Comparison of ENCODE assay signal across 16 cellular contexts in genomic region chr4:26047795-26048194, GRCh38.
A peak's percentile ranks its signal among the peaks of the same experiment; 100 is the strongest.
DNase-seq lines count a peak whose midpoint lies in the region; ATAC-seq, FAIRE-seq and TF ChIP-seq lines count a peak whose summit lies in the region.
"Had no signal": no experiment of that assay in that cellular context is flagged by ENCODE, and none has a peak within 500 bp of the region (broad histone marks: within the 10 kb centered on the region; RNA-seq: fewer than 3 reads in every experiment).

No MANE protein-coding gene starts in this region.

- H3K4me1 ChIP-seq in IMR-90 (ENCODE audit: control insufficient read depth, insufficient read depth, low read length) (peaks cover 25% of the 10 kb centered on the region), H1 (replicated peaks in 1 of 4; ENCODE audit: control insufficient read depth in 3 of 4, insufficient read depth in 4 of 4, low read length in 3 of 4) (peaks cover 0 to 5% (median 0%) of the 10 kb centered on the region in 4 experiments; a peak in 1 of 7 replicates), thyroid gland (peaks cover 0 to 3% of the 10 kb centered on the region in 2 donors)

- in situ Hi-C loops in IMR-90 (cut with MboI; ENCODE audit: low sequenced_read_pairs) = no loop called here

- no peak for ATAC-seq in IMR-90 (ENCODE audit: low read depth)
- ATAC-seq: activated CD8-positive, alpha-beta T cell treated with anti-CD3 and anti-CD28 coated beads, Interleukin-2, amount 10 ng/mL, durations not matched to agents 7 days and 5 days; activated naive CD8-positive, alpha-beta T cell treated with anti-CD3 and anti-CD28 coated beads, Interleukin-2, amount 50 U/mL, for 24 hours; stimulated activated effector memory CD8-positive, alpha-beta T cell treated with anti-CD3 and anti-CD28 coated beads, Interleukin-12 subunit alpha, Interleukin-12 subunit beta, amount 100 ng/mL, for 72 hours had no signal

- H3K36me3 ChIP-seq in IMR-90 (ENCODE audit: control insufficient read depth, insufficient read depth, low read length) (no peaks in the 10 kb centered on the region), H1 (ENCODE audit: control insufficient read depth in 2 of 4, insufficient read depth in 4 of 4, low read length in 3 of 4) (no peaks in the 10 kb centered on the region), thyroid gland (no peaks in the 10 kb centered on the region)

- H3K4me2 ChIP-seq in IMR-90 (ENCODE audit: low read depth, low read length) (no peak overlapping the region), H1 (ENCODE audit: insufficient read depth in 1 of 2, low read depth in 2 of 2, low read length in 2 of 2) (no peak overlapping the region)

- H2BK120ac ChIP-seq in IMR-90 (ENCODE audit: low read depth, low read length) (peak overlapping the region; percentile 97), H1 (replicated peaks; ENCODE audit: low read depth, low read length) (no peak overlapping the region)

- WGBS in IMR-90 (ENCODE audit: extremely low coverage in 2 of 2, insufficient read length in 1 of 2), 2 experiments = no CpG with 5 or more reads among the region's 5 CpGs
- WGBS in H1 (ENCODE audit: extremely low coverage in 1 of 2, insufficient coverage in 1 of 2, insufficient read length in 1 of 2, insufficient replicate concordance in 2 of 2, low coverage in 1 of 2, low lambda C conversion rate in 2 of 2, missing lambda C conversion rate in 1 of 2), 2 experiments = 89% methylated on average over 5 of the region's 5 CpGs; no CpG with 5 or more reads in 1 of the 2 experiments
- 82 to 88% methylated on average over 5 of the region's 5 CpGs for WGBS in thyroid gland, 2 donors

- no peaks in the 10 kb centered on the region for H3K9me3 Mint-ChIP-seq in osteocyte (ENCODE audit: unreplicated experiment)
- H3K9me3 Mint-ChIP-seq: activated naive CD8-positive, alpha-beta T cell treated with anti-CD3 and anti-CD28 coated beads, Interleukin-2, amount 50 U/mL, for 24 hours; stimulated activated effector memory CD8-positive, alpha-beta T cell treated with anti-CD3 and anti-CD28 coated beads, Interleukin-12 subunit alpha, Interleukin-12 subunit beta, amount 100 ng/mL, for 72 hours had no signal

- CTCF ChIA-PET in IMR-90 (lab: Yijun Ruan, JAX) = no interaction called here
- CTCF ChIA-PET in H1 (lab: Charles Lee; ENCODE audit: partially characterized antibody) = interaction anchor here (1.0 to 1.3 kb wide), 3 partner anchors 9 to 17 kb away, joined by 3 read pairs; no protein-coding TSS in a partner anchor
- CTCF ChIA-PET in HEK293T (lab: Yijun Ruan, JAX) = no interaction called here

- H2BK5ac ChIP-seq in IMR-90 (ENCODE audit: low read depth, low read length, poor library complexity, severe bottlenecking) (peak overlapping the region; percentile 81), H1 (ENCODE audit: low read depth, low read length) (no peak overlapping the region; the same call in 1 of the 2 replicates)

- H4K20me1 ChIP-seq in IMR-90 (ENCODE audit: insufficient read depth, low read length) (no peaks in the 10 kb centered on the region), H1 (replicated peaks in 1 of 2; ENCODE audit: control insufficient read depth in 1 of 2, insufficient read depth in 2 of 2, low read length in 2 of 2) (no peaks in the 10 kb centered on the region)

- POLR2A ChIA-PET in IMR-90 (lab: Charles Lee; ENCODE audit: unreplicated experiment) = no interaction called here
- POLR2A ChIA-PET in H1 (lab: Charles Lee; ENCODE audit: partially characterized antibody) = no interaction called here
- POLR2A ChIA-PET in HEK293T (lab: Yijun Ruan, JAX) = no interaction called here

- H2AK5ac ChIP-seq in IMR-90 (ENCODE audit: low read depth, low read length) = peak overlapping the region; percentile 82
- H2AK5ac ChIP-seq in H1 (ENCODE audit: low read depth, low read length) = no peak overlapping the region

- BruUV-seq in IMR-90 (replicated peaks; lab: Mats Ljungman, UMichigan) = no TSS peak

- H4K5ac ChIP-seq in IMR-90 (ENCODE audit: low read depth, low read length) (peak overlapping the region; percentile 77), H1 (ENCODE audit: insufficient read length, low read depth, low read length) (no peak overlapping the region)

- H3K18ac ChIP-seq in IMR-90 (ENCODE audit: low read depth, low read length) (peak overlapping the region; percentile 81), H1 (ENCODE audit: extremely low read depth, low read length) (peak overlapping the region; percentile 40; the same call in 1 of the 2 replicates)

- H3K23ac ChIP-seq in IMR-90 (ENCODE audit: low read depth, low read length) (no peak overlapping the region), H1 (ENCODE audit: insufficient read length) (no peak overlapping the region)

- TF ChIP-seq EP300 in H1 (IDR thresholded peaks at IDR 0.05; ENCODE audit: borderline replicate concordance in 1 of 2, low read depth in 2 of 2, low read length in 2 of 2) = no peak

- peaks cover 22% of the 10 kb centered on the region for H3K9me1 ChIP-seq in IMR-90 (ENCODE audit: insufficient read depth, low read length)

- H2BK20ac ChIP-seq in IMR-90 (ENCODE audit: low read depth, low read length) (peak overlapping the region; percentile 92), H1 (ENCODE audit: low read length) (no peak overlapping the region)

- TF ChIP-seq RAD21 in IMR-90 (IDR thresholded peaks at IDR 0.05; ENCODE audit: low read length) = no peak
- TF ChIP-seq RAD21 in H1 (IDR thresholded peaks at IDR 0.05 in 1 of 2, conservative IDR thresholded peaks at IDR 0.05 in 1 of 2; ENCODE audit: low read depth in 2 of 2, low read length in 2 of 2) = no peak

- peak overlapping the region; percentile 93; the same call in 2 of the 3 replicates for H2BK15ac ChIP-seq in IMR-90 (ENCODE audit: low read depth, low read length)
- H2BK15ac ChIP-seq in H1 (ENCODE audit: low read length) = no peak overlapping the region

- no peaks in the 10 kb centered on the region for H3K79me2 ChIP-seq in H1 (ENCODE audit: control insufficient read depth in 1 of 2, insufficient read depth in 2 of 2, low read length in 2 of 2)

- H3K4me3 ChIP-seq in IMR-90 (ENCODE audit: insufficient read depth, low read depth, low read length) (no peak overlapping the region), H1 (ENCODE audit: extremely low read depth in 1 of 4, insufficient read depth in 2 of 4, low read depth in 3 of 4, low read length in 4 of 4) (no peak overlapping the region), thyroid gland (replicated peaks in 1 of 3) (no peak overlapping the region)

- H2BK12ac ChIP-seq in H1 (ENCODE audit: low read depth, low read length) = no peak overlapping the region

- H3K79me1 ChIP-seq in IMR-90 (ENCODE audit: low read depth in 1 of 2, low read length in 2 of 2) (no peaks in the 10 kb centered on the region), H1 (ENCODE audit: low read depth, low read length) (no peaks in the 10 kb centered on the region)

- TF ChIP-seq POLR2A in IMR-90 (IDR thresholded peaks at IDR 0.05; ENCODE audit: low read depth, low read length) = no peak
- TF ChIP-seq POLR2A in H1 (IDR thresholded peaks at IDR 0.05; ENCODE audit: control extremely low read depth in 1 of 2, low read depth in 2 of 2, low read length in 2 of 2) = no peak
- TF ChIP-seq POLR2A in thyroid gland (IDR thresholded peaks at IDR 0.05) = no peak

- dilution Hi-C loops in IMR-90 (cut with HindIII; ENCODE audit: low sequenced_read_pairs, unreplicated experiment) = no loop called here

- intact Hi-C loops in IMR-90 (cut with micrococcal nuclease) = no loop called here
- intact Hi-C loops in thyroid gland (cut with DNase I) = no loop called here

- H3K14ac ChIP-seq in IMR-90 (replicated peaks; ENCODE audit: low read depth, low read length) = peak overlapping the region; percentile 82
- H3K14ac ChIP-seq in H1 (ENCODE audit: insufficient read length) = no peak overlapping the region

- H4K91ac ChIP-seq in IMR-90 (ENCODE audit: insufficient read depth, low read depth, low read length) (peak overlapping the region; percentile 95), H1 (replicated peaks; ENCODE audit: insufficient read length, low read length) (no peak overlapping the region)

- H3K27ac ChIP-seq in IMR-90 (ENCODE audit: insufficient read depth, low read length) (peak overlapping the region; percentile 90; the same call in 1 of the 2 replicates), H1 (ENCODE audit: low read depth, low read length) (no peak overlapping the region), thyroid gland (peak overlapping the region; percentile 55 to 76 (median 74))

- H3K4ac ChIP-seq in IMR-90 (ENCODE audit: low read depth, low read length) (peak overlapping the region; percentile 95), H1 (replicated peaks; ENCODE audit: insufficient read length, low read depth, low read length) (no peak overlapping the region)

- no peak overlapping the region for H3K9ac ChIP-seq in IMR-90 (ENCODE audit: low read depth, low read length)
- no peak overlapping the region for H3K9ac ChIP-seq in H1 (replicated peaks in 1 of 4; ENCODE audit: extremely low read depth in 1 of 4, low read depth in 3 of 4, low read length in 3 of 4)

- FAIRE-seq in H1 (lab: Jason Lieb, UNC) = no peak

- peaks cover 20% of the 10 kb centered on the region for H3K4me1 Mint-ChIP-seq in osteocyte (ENCODE audit: unreplicated experiment)

- H3K9me3 ChIP-seq in IMR-90 (ENCODE audit: control insufficient read depth, insufficient read depth, low read length) = no peaks in the 10 kb centered on the region
- H3K9me3 ChIP-seq in H1 (ENCODE audit: insufficient read depth in 2 of 2, low read depth in 1 of 2, low read length in 1 of 2) = no peaks in the 10 kb centered on the region
- no peaks in the 10 kb centered on the region for H3K9me3 ChIP-seq in thyroid gland

- H3K27ac Mint-ChIP-seq in osteocyte (ENCODE audit: unreplicated experiment) = peak overlapping the region; percentile 75
- H3K27ac Mint-ChIP-seq: activated CD8-positive, alpha-beta T cell treated with anti-CD3 and anti-CD28 coated beads, Interleukin-2, amount 10 ng/mL, durations not matched to agents 7 days and 5 days; activated naive CD8-positive, alpha-beta T cell treated with anti-CD3 and anti-CD28 coated beads, Interleukin-2, amount 50 U/mL, for 24 hours; activated T-helper 1 cell treated with anti-CD3 and anti-CD28 coated beads, Interleukin-12 subunit alpha, Interleukin-12 subunit beta, Interleukin-2, Interleukin-4 antibody, amounts not matched to agents 30 ng/mL and 10 ng/mL and 1 ng/mL, durations not matched to agents 14 hours and 24 hours and 36 hours; stimulated activated effector memory CD8-positive, alpha-beta T cell treated with anti-CD3 and anti-CD28 coated beads, Interleukin-12 subunit alpha, Interleukin-12 subunit beta, amount 100 ng/mL, for 72 hours had no signal

- peak overlapping the region; percentile 93 for H2AFZ ChIP-seq in IMR-90 (replicated peaks; ENCODE audit: low read length, poor library complexity)
- no peak overlapping the region for H2AFZ ChIP-seq in H1 (ENCODE audit: low read length)

- H3K56ac ChIP-seq in IMR-90 (ENCODE audit: extremely low read depth, insufficient read depth, low read length) (no peak overlapping the region; the same call in 1 of the 2 replicates), H1 (replicated peaks; ENCODE audit: insufficient read length, low read depth, low read length) (no peak overlapping the region)

- H2AK9ac ChIP-seq in IMR-90 (replicated peaks; ENCODE audit: low read depth, low read length, poor library complexity) = peak overlapping the region; percentile 75

- peaks cover 2% of the 10 kb centered on the region for H3K36me3 Mint-ChIP-seq in osteocyte (ENCODE audit: unreplicated experiment)
- H3K36me3 Mint-ChIP-seq: stimulated activated effector memory CD8-positive, alpha-beta T cell treated with anti-CD3 and anti-CD28 coated beads, Interleukin-12 subunit alpha, Interleukin-12 subunit beta, amount 100 ng/mL, for 72 hours had no signal

- TF ChIP-seq CTCF in IMR-90 (conservative IDR thresholded peaks at IDR 0.05; ENCODE audit: low read depth, low read length) = no peak
- no peak for TF ChIP-seq CTCF in H1 (IDR thresholded peaks at IDR 0.05; ENCODE audit: control extremely low read depth in 1 of 3, insufficient read depth in 1 of 3, low read depth in 1 of 3, low read length in 3 of 3)
- TF ChIP-seq CTCF in osteocyte (IDR thresholded peaks at IDR 0.05) = no peak
- no peak for TF ChIP-seq CTCF in thyroid gland (IDR thresholded peaks at IDR 0.05)

- H3K27me3 ChIP-seq in IMR-90 (ENCODE audit: control insufficient read depth, insufficient read depth, low read length) (no peaks in the 10 kb centered on the region), H1 (replicated peaks in 1 of 4; ENCODE audit: control insufficient read depth in 3 of 4, extremely low read depth in 1 of 4, insufficient read depth in 3 of 4, low read length in 3 of 4) (no peaks in the 10 kb centered on the region), thyroid gland (no peaks in the 10 kb centered on the region)

- H4K8ac ChIP-seq in IMR-90 (ENCODE audit: low read depth in 2 of 2, low read length in 2 of 2) = peak overlapping the region; percentile 81 to 91
- H4K8ac ChIP-seq in H1 (ENCODE audit: extremely low read depth, insufficient read depth, low read length) = no peak overlapping the region

- peaks cover 4% of the 10 kb centered on the region for H3K27me3 Mint-ChIP-seq in osteocyte (ENCODE audit: unreplicated experiment)

- no peak overlapping the region for H3K4me3 Mint-ChIP-seq in osteocyte (ENCODE audit: unreplicated experiment)
- H3K4me3 Mint-ChIP-seq: activated CD8-positive, alpha-beta T cell treated with anti-CD3 and anti-CD28 coated beads, Interleukin-2, amount 10 ng/mL, durations not matched to agents 7 days and 5 days; activated naive CD8-positive, alpha-beta T cell treated with anti-CD3 and anti-CD28 coated beads, Interleukin-2, amount 50 U/mL, for 24 hours; activated T-helper 1 cell treated with anti-CD3 and anti-CD28 coated beads, Interleukin-12 subunit alpha, Interleukin-12 subunit beta, Interleukin-2, Interleukin-4 antibody, amounts not matched to agents 30 ng/mL and 10 ng/mL and 1 ng/mL, durations not matched to agents 14 hours and 24 hours and 36 hours; stimulated activated effector memory CD8-positive, alpha-beta T cell treated with anti-CD3 and anti-CD28 coated beads, Interleukin-12 subunit alpha, Interleukin-12 subunit beta, amount 100 ng/mL, for 72 hours had no signal

- 0 out of 2 replicates have a peak, but pooled peaks cover 1% of the 10 kb centered on the region for H3K23me2 ChIP-seq in H1 (ENCODE audit: low read depth, low read length)

- DNase-seq in IMR-90 (no peak), H1 (ENCODE audit: low read depth in 1 of 2, low spot score in 2 of 2) (no peak), osteocyte (ENCODE audit: extremely low spot score, unreplicated experiment) (no peak), thyroid gland (no peak), pons (ENCODE audit: low spot score) (no peak), SKM-1 (lab: John Stamatoyannopoulos, UW; ENCODE audit: unreplicated experiment) (no peak), HEK293T (ENCODE audit: extremely low spot score) (no peak)
- no peak for DNase-seq in NK-92 treated with Interleukin-12 subunit alpha and Interleukin-12 subunit beta, amount 100 ng/mL, for 24 hours (lab: John Stamatoyannopoulos, UW)
- DNase-seq: activated CD8-positive, alpha-beta T cell treated with anti-CD3 and anti-CD28 coated beads, Interleukin-2, amount 10 ng/mL, durations not matched to agents 7 days and 5 days; activated naive CD8-positive, alpha-beta T cell treated with anti-CD3 and anti-CD28 coated beads, Interleukin-2, amount 50 U/mL, for 24 hours; KG1; NCI-H1092 treated with DMSO at 0.1 percent for 48 hours; NCI-H2171; SW 1271 had no signal
